ENCODE assay signal across 19 cellular contexts in genomic region chr5:27328480-27328879, GRCh38.
DNase-seq lines count a peak whose midpoint lies in the region; ATAC-seq and TF ChIP-seq lines count a peak whose summit lies in the region.
"Had no signal": no experiment of that assay in that cellular context is flagged by ENCODE, and none has a peak within 500 bp of the region (broad histone marks: within the 10 kb centered on the region; RNA-seq: fewer than 3 reads in every experiment).

No MANE protein-coding gene starts in this region.

- CTCF ChIA-PET in IMR-90 (lab: Yijun Ruan, JAX) = no interaction called here

- H3K9me1 ChIP-seq in IMR-90 (ENCODE audit: insufficient read depth, low read length) = no peaks in the 10 kb centered on the region

- peak overlapping the region in 1 of 2 experiments; percentile 66; a peak in 2 of 4 replicates for H4K8ac ChIP-seq in IMR-90 (ENCODE audit: low read depth in 2 of 2, low read length in 2 of 2)

- no peaks in the 10 kb centered on the region for H3K4me1 Mint-ChIP-seq in stimulated activated effector memory CD8-positive, alpha-beta T cell treated with anti-CD3 and anti-CD28 coated beads, Interleukin-12 subunit alpha, Interleukin-12 subunit beta, amount 100 ng/mL, for 72 hours
- H3K4me1 Mint-ChIP-seq: CD14-positive monocyte, IgD-negative memory B cell had no signal

- H2AK5ac ChIP-seq in IMR-90 (ENCODE audit: low read depth, low read length) = no peak overlapping the region

- no CpG with 5 or more reads among the region's 4 CpGs for WGBS in IMR-90 (ENCODE audit: extremely low coverage in 2 of 2, insufficient read length in 1 of 2), 2 experiments
- WGBS in aorta, 2 donors = 80% methylated on average over 4 of the region's 4 CpGs

- peak overlapping the region; percentile 87 for H2BK5ac ChIP-seq in IMR-90 (ENCODE audit: low read depth, low read length, poor library complexity, severe bottlenecking)

- 0 out of 2 replicates have a peak overlapping the region, but pooled peaks have one; percentile 16 for H3K56ac ChIP-seq in IMR-90 (ENCODE audit: extremely low read depth, insufficient read depth, low read length)

- H3K79me1 ChIP-seq in IMR-90 (ENCODE audit: low read depth in 1 of 2, low read length in 2 of 2) = no peaks in the 10 kb centered on the region; a peak in 1 of 4 replicates

- DNase-seq in AG10803 (ENCODE audit: low read depth) = peak; percentile 79
- peak; percentile 93 for DNase-seq in IMR-90
- peak; percentile 82 for DNase-seq in brain microvascular endothelial cell
- peak; percentile 37 for DNase-seq in kidney epithelial cell (ENCODE audit: low read depth)
- no peak for DNase-seq in cortex of kidney (lab: John Stamatoyannopoulos, UW)
- DNase-seq in aorta = no peak
- no peak for DNase-seq in activated naive CD4-positive, alpha-beta T cell treated with Interleukin-2 at 50 U/mL for 16 hours
- no peak for DNase-seq in stimulated activated effector memory CD8-positive, alpha-beta T cell treated with anti-CD3 and anti-CD28 coated beads, Interleukin-12 subunit alpha, Interleukin-12 subunit beta, amount 100 ng/mL, for 72 hours (ENCODE audit: low spot score in 2 of 2)
- DNase-seq: activated CD4-positive, alpha-beta memory T cell treated with anti-CD3 and anti-CD28 coated beads for 36 hours; activated effector memory CD4-positive, alpha-beta T cell treated with Interleukin-2 at 50 U/mL for 16 hours; foreskin melanocyte; GF-D8; NCI-H526; Peyer's patch; stimulated activated naive CD4-positive, alpha-beta T cell treated with Interleukin-2 at 50 U/mL for 16 hours; T-helper 9 cell had no signal

- TF ChIP-seq POLR2A in IMR-90 (IDR thresholded peaks at IDR 0.05; ENCODE audit: low read depth, low read length) = no peak

- no peak overlapping the region for H3K23ac ChIP-seq in IMR-90 (ENCODE audit: low read depth, low read length)

- no peak overlapping the region for H3K27ac Mint-ChIP-seq in stimulated activated effector memory CD8-positive, alpha-beta T cell treated with anti-CD3 and anti-CD28 coated beads, Interleukin-12 subunit alpha, Interleukin-12 subunit beta, amount 100 ng/mL, for 72 hours
- H3K27ac Mint-ChIP-seq: activated CD4-positive, alpha-beta memory T cell treated with anti-CD3 and anti-CD28 coated beads for 36 hours; CD14-positive monocyte; IgD-negative memory B cell had no signal

- no peaks in the 10 kb centered on the region for H3K36me3 Mint-ChIP-seq in stimulated activated effector memory CD8-positive, alpha-beta T cell treated with anti-CD3 and anti-CD28 coated beads, Interleukin-12 subunit alpha, Interleukin-12 subunit beta, amount 100 ng/mL, for 72 hours
- H3K36me3 Mint-ChIP-seq: activated CD4-positive, alpha-beta memory T cell treated with anti-CD3 and anti-CD28 coated beads for 36 hours; CD14-positive monocyte; IgD-negative memory B cell had no signal

- intact Hi-C loops in IMR-90 (cut with micrococcal nuclease) = no loop called here
- intact Hi-C loops in aorta (cut with DNase I) = no loop called here

- H3K4me3 ChIP-seq in AG10803 (ENCODE audit: low read length) (no peak overlapping the region), IMR-90 (ENCODE audit: insufficient read depth, low read depth, low read length) (no peak overlapping the region), brain microvascular endothelial cell (ENCODE audit: low read depth, low read length) (no peak overlapping the region), kidney epithelial cell (ENCODE audit: low read depth, low read length) (no peak overlapping the region), aorta (ENCODE audit: low read length in 2 of 2) (no peak overlapping the region)
- H3K4me3 ChIP-seq: Peyer's patch had no signal

- H2BK15ac ChIP-seq in IMR-90 (ENCODE audit: low read depth, low read length) = no peak overlapping the region

- POLR2A ChIA-PET in IMR-90 (lab: Charles Lee; ENCODE audit: unreplicated experiment) = no interaction called here

- H3K9me3 ChIP-seq in IMR-90 (ENCODE audit: control insufficient read depth, insufficient read depth, low read length) (no peaks in the 10 kb centered on the region), aorta (ENCODE audit: control insufficient read depth, low read length) (no peaks in the 10 kb centered on the region)
- H3K9me3 ChIP-seq: Peyer's patch had no signal

- H4K91ac ChIP-seq in IMR-90 (ENCODE audit: insufficient read depth, low read depth, low read length) = no peak overlapping the region

- no peaks in the 10 kb centered on the region for H4K20me1 ChIP-seq in IMR-90 (ENCODE audit: insufficient read depth, low read length)

- no peak overlapping the region for H3K4me3 Mint-ChIP-seq in stimulated activated effector memory CD8-positive, alpha-beta T cell treated with anti-CD3 and anti-CD28 coated beads, Interleukin-12 subunit alpha, Interleukin-12 subunit beta, amount 100 ng/mL, for 72 hours
- H3K4me3 Mint-ChIP-seq: activated CD4-positive, alpha-beta memory T cell treated with anti-CD3 and anti-CD28 coated beads for 36 hours; CD14-positive monocyte; IgD-negative memory B cell had no signal

- no TSS peak for BruUV-seq in IMR-90 (replicated peaks; lab: Mats Ljungman, UMichigan)

- no peak overlapping the region for H4K5ac ChIP-seq in IMR-90 (ENCODE audit: low read depth, low read length)

- H3K14ac ChIP-seq in IMR-90 (replicated peaks; ENCODE audit: low read depth, low read length) = no peak overlapping the region

- H3K18ac ChIP-seq in IMR-90 (ENCODE audit: low read depth, low read length) = no peak overlapping the region

- H3K27me3 ChIP-seq in IMR-90 (ENCODE audit: control insufficient read depth, insufficient read depth, low read length) (no peaks in the 10 kb centered on the region), brain microvascular endothelial cell (replicated peaks) (no peaks in the 10 kb centered on the region), kidney epithelial cell (ENCODE audit: control insufficient read depth, insufficient read depth, low read length) (no peaks in the 10 kb centered on the region), aorta (ENCODE audit: control insufficient read depth in 1 of 2, insufficient read depth in 2 of 2, low read length in 1 of 2) (no peaks in the 10 kb centered on the region)
- H3K27me3 ChIP-seq: Peyer's patch had no signal

- TF ChIP-seq CTCF in AG10803 (conservative IDR thresholded peaks at IDR 0.05; ENCODE audit: low read length) (no peak), IMR-90 (conservative IDR thresholded peaks at IDR 0.05; ENCODE audit: low read depth, low read length) (no peak), brain microvascular endothelial cell (IDR thresholded peaks at IDR 0.05; ENCODE audit: low read depth, low read length, missing control alignments) (no peak), kidney epithelial cell (IDR thresholded peaks at IDR 0.05; ENCODE audit: insufficient read depth, low read length, poor library complexity, severe bottlenecking) (no peak)

- no peak overlapping the region for H3K27ac ChIP-seq in IMR-90 (ENCODE audit: insufficient read depth, low read length)
- H3K27ac ChIP-seq in brain microvascular endothelial cell = peak overlapping the region; percentile 73
- no peak overlapping the region for H3K27ac ChIP-seq in aorta (ENCODE audit: low read depth in 1 of 2, low read length in 2 of 2)
- H3K27ac ChIP-seq: Peyer's patch had no signal

- peak overlapping the region; percentile 69; the same call in 1 of the 2 replicates for H2BK20ac ChIP-seq in IMR-90 (ENCODE audit: low read depth, low read length)

- dilution Hi-C loops in IMR-90 (cut with HindIII; ENCODE audit: low sequenced_read_pairs, unreplicated experiment) = no loop called here

- H3K4me2 ChIP-seq in IMR-90 (ENCODE audit: low read depth, low read length) = peak overlapping the region; percentile 4; the same call in 1 of the 2 replicates

- H3K9me3 Mint-ChIP-seq in stimulated activated effector memory CD8-positive, alpha-beta T cell treated with anti-CD3 and anti-CD28 coated beads, Interleukin-12 subunit alpha, Interleukin-12 subunit beta, amount 100 ng/mL, for 72 hours = peaks cover 14% of the 10 kb centered on the region

- H3K4me1 ChIP-seq in IMR-90 (ENCODE audit: control insufficient read depth, insufficient read depth, low read length) = no peaks in the 10 kb centered on the region; the same call in 1 of the 2 replicates
- H3K4me1 ChIP-seq in aorta (ENCODE audit: control insufficient read depth in 1 of 2, insufficient read depth in 2 of 2, low read length in 2 of 2) = no peaks in the 10 kb centered on the region
- H3K4me1 ChIP-seq: Peyer's patch had no signal

- no peak overlapping the region for H2AK9ac ChIP-seq in IMR-90 (replicated peaks; ENCODE audit: low read depth, low read length, poor library complexity)

- no peak for TF ChIP-seq RAD21 in IMR-90 (IDR thresholded peaks at IDR 0.05; ENCODE audit: low read length)

- H3K4ac ChIP-seq in IMR-90 (ENCODE audit: low read depth, low read length) = peak overlapping the region; percentile 6; the same call in 1 of the 2 replicates

- H3K9ac ChIP-seq in IMR-90 (ENCODE audit: low read depth, low read length) = no peak overlapping the region

- in situ Hi-C loops in IMR-90 (cut with MboI; ENCODE audit: low sequenced_read_pairs) (no loop called here), brain microvascular endothelial cell (cut with HindIII; ENCODE audit: low pct_ligation_motif_present, low sequenced_read_pairs) (no loop called here)

- H2AFZ ChIP-seq in IMR-90 (replicated peaks; ENCODE audit: low read length, poor library complexity) = no peak overlapping the region

- peak overlapping the region; percentile 35; the same call in 1 of the 2 replicates for H2BK120ac ChIP-seq in IMR-90 (ENCODE audit: low read depth, low read length)

- H3K36me3 ChIP-seq in IMR-90 (ENCODE audit: control insufficient read depth, insufficient read depth, low read length) = no peaks in the 10 kb centered on the region
- H3K36me3 ChIP-seq in brain microvascular endothelial cell (replicated peaks) = no peaks in the 10 kb centered on the region
- no peaks in the 10 kb centered on the region for H3K36me3 ChIP-seq in kidney epithelial cell (ENCODE audit: control insufficient read depth, insufficient read depth, low read length)
- no peaks in the 10 kb centered on the region for H3K36me3 ChIP-seq in aorta (ENCODE audit: control insufficient read depth in 1 of 2, insufficient read depth in 2 of 2, low read length in 1 of 2)
- H3K36me3 ChIP-seq: Peyer's patch had no signal

- ATAC-seq in IMR-90 (ENCODE audit: low read depth) (peak; percentile 82), aorta (ENCODE audit: low FRiP score) (no peak)
- no peak for ATAC-seq in stimulated activated effector memory CD8-positive, alpha-beta T cell treated with anti-CD3 and anti-CD28 coated beads, Interleukin-12 subunit alpha, Interleukin-12 subunit beta, amount 100 ng/mL, for 72 hours
- ATAC-seq: right cardiac atrium had no signal

TF ChIP-seq in IMR-90, 13 proteins besides CTCF, POLR2A, EP300 and RAD21 (continues in another document):
- TF ChIP-seq CEBPB (IDR thresholded peaks at IDR 0.05; ENCODE audit: low read depth, low read length) = peak; percentile 91
- peak; percentile 85 for TF ChIP-seq FOS (IDR thresholded peaks at IDR 0.05; ENCODE audit: low read depth, low read length)

Comparison
In these comparisons a context has a peak if more than half of its experiments do, and no peak if none do; other contexts are left out.
1. DNase-seq: peak in AG10803 (single experiment), IMR-90 (single experiment), brain microvascular endothelial cell (single experiment) and kidney epithelial cell (single experiment); none in cortex of kidney (single experiment), aorta (0 of 2), activated naive CD4-positive, alpha-beta T cell treated with Interleukin-2 at 50 U/mL for 16 hours (single experiment) and stimulated activated effector memory CD8-positive, alpha-beta T cell treated with anti-CD3 and anti-CD28 coated beads, Interleukin-12 subunit alpha, Interleukin-12 subunit beta, amount 100 ng/mL, for 72 hours (0 of 2).